ENCODE assay signal across 8 cellular contexts in genomic region chr15:64842099-64842940, GRCh38. TPM values are rescaled to one million over a fixed set of nuclear protein-coding genes. Genes with fewer than 3 reads are reported as not detected.
DNase-seq lines count a peak whose midpoint lies in the region; ATAC-seq, FAIRE-seq and TF ChIP-seq lines count a peak whose summit lies in the region.

No MANE protein-coding gene starts in this region.

- peaks cover 26% of the 10 kb centered on the region for H3K36me3 Mint-ChIP-seq in activated B cell treated with CpG ODN at 0.5 μM for 24 hours (ENCODE audit: low read depth)

- H3K27me3 Mint-ChIP-seq in activated B cell treated with CpG ODN at 0.5 μM for 24 hours: no peaks in the 10 kb centered on the region

- peaks cover 59% of the 10 kb centered on the region for H3K4me1 Mint-ChIP-seq in activated B cell treated with CpG ODN at 0.5 μM for 24 hours

- TF ChIP-seq CTCF in AG04449 (IDR thresholded peaks at IDR 0.05; ENCODE audit: insufficient read depth, low read length, missing control alignments) (no peak), activated B cell treated with CpG ODN at 0.5 μM for 24 hours (IDR thresholded peaks at IDR 0.05) (no peak), fibroblast of the aortic adventitia (IDR thresholded peaks at IDR 0.05; ENCODE audit: insufficient read depth, low read length) (no peak), pancreas (IDR thresholded peaks at IDR 0.05) (no peak)

- no peaks in the 10 kb centered on the region for H3K9me3 ChIP-seq in pancreas

- CTCF ChIA-PET in AG04449 (lab: Yijun Ruan, JAX) (no interaction called here), activated B cell treated with CpG ODN at 0.5 μM for 24 hours (lab: Charles Lee) (interaction anchor here (1.5 kb wide), 1 partner anchor 52 kb away, joined by 5 read pairs; no protein-coding TSS in a partner anchor)

- intact Hi-C loops in activated B cell treated with CpG ODN at 0.5 μM for 24 hours (cut with micrococcal nuclease) (loop anchor here (5.0 to 10.0 kb wide), 2 partner anchors 145 to 748 kb away; partner anchors contain the start of genes CIAO2A, SNX1 and SPG21), pancreas (cut with DNase I) (no loop called here)

- FAIRE-seq in pancreas (lab: Jason Lieb, UNC): no peak

- peak overlapping the region; percentile 95 for H3K4me3 Mint-ChIP-seq in activated B cell treated with CpG ODN at 0.5 μM for 24 hours

- no peaks in the 10 kb centered on the region for H3K9me3 Mint-ChIP-seq in activated B cell treated with CpG ODN at 0.5 μM for 24 hours

- ATAC-seq in activated B cell treated with CpG ODN at 0.5 μM for 24 hours (ENCODE audit: low read depth) (no peak), pancreas (peak in 1 of 4 donors; percentile 1), HG03521 (IDR thresholded peaks at IDR 0.05; ENCODE audit: unreplicated experiment) (no peak)

- POLR2A ChIA-PET in AG04449 (lab: Yijun Ruan, JAX): interaction anchor here (0.9 to 1.2 kb wide), 2 partner anchors 9 to 52 kb away, joined by 3 to 8 read pairs; no protein-coding TSS in a partner anchor
- POLR2A ChIA-PET in activated B cell treated with CpG ODN at 0.5 μM for 24 hours (lab: Charles Lee): interaction anchor here (0.5 to 7.3 kb wide), 6 partner anchors 40 to 68 kb away, joined by 3 to 138 read pairs (median 8); no protein-coding TSS in a partner anchor

- H3K27ac ChIP-seq in pancreas: peak overlapping the region in 3 of 4 donors; percentile 38 to 92 (median 89)

- no peaks in the 10 kb centered on the region for H3K27me3 ChIP-seq in pancreas

- peaks cover 3 to 6% (median 4%) of the 10 kb centered on the region in 3 donors for H3K4me1 ChIP-seq in pancreas

- DNase-seq in AG04449 (ENCODE audit: low read depth, low spot score): no peak
- peak; percentile 29 for DNase-seq in HCEC 1CT
- DNase-seq in activated B cell treated with CpG ODN at 0.5 μM for 24 hours: no peak
- peak; percentile 54 for DNase-seq in fibroblast of the aortic adventitia (ENCODE audit: low read depth)
- peak in 2 of 6 donors; percentile 20 to 32 for DNase-seq in pancreas
- DNase-seq in occipital lobe (lab: John Stamatoyannopoulos, UW): no peak
- no peak for DNase-seq in NCI-H1092 treated with DMSO at 0.1 percent for 48 hours (lab: John Stamatoyannopoulos, UW)

- no peaks in the 10 kb centered on the region for H3K36me3 ChIP-seq in pancreas

- peak overlapping the region; percentile 71 for H3K27ac Mint-ChIP-seq in activated B cell treated with CpG ODN at 0.5 μM for 24 hours

- WGBS in pancreas, 2 donors: 25 to 28% methylated on average over 24 to 26 of the region's 26 CpGs

- peak overlapping the region; percentile 93 for H3K4me3 ChIP-seq in AG04449 (ENCODE audit: low read depth, low read length)
- H3K4me3 ChIP-seq in fibroblast of the aortic adventitia (ENCODE audit: low read depth, low read length): peak overlapping the region; percentile 94
- H3K4me3 ChIP-seq in pancreas: peak overlapping the region; percentile 69 to 92 (median 80)

RNA-seq across cellular contexts. Expression of gene PLEKHO2, which starts 0.6 kb away (rescaled TPM):
- total RNA-seq in activated B cell treated with CpG ODN at 0.5 μM for 24 hours (36.5 and 38.1 TPM in 2 replicates), fibroblast of the aortic adventitia (ENCODE audit: low replicate concordance) (16.0 and 21.8 TPM in 2 replicates), pancreas (10 to 100 TPM in 1 of 6 donors, 1 to 10 TPM in 5; 1.3 to 13.5 (median 4.4) TPM), occipital lobe (6.7 TPM)
- 1 to 10 TPM; 5.0 to 7.4 TPM for polyA plus RNA-seq in pancreas

RNA-seq across cellular contexts. Expression of gene PIF1, which starts 16.9 kb away (rescaled TPM):
- total RNA-seq in activated B cell treated with CpG ODN at 0.5 μM for 24 hours (3.3 and 5.5 TPM in 2 replicates), fibroblast of the aortic adventitia (ENCODE audit: low replicate concordance) (2.0 and 7.4 TPM in 2 replicates), pancreas (under 1 TPM in 4 of 6 donors, not detected in 2; 0.06 to 0.66 (median 0.31) TPM), occipital lobe (0.47 TPM)
- polyA plus RNA-seq in pancreas: under 1 TPM; 0.38 to 0.47 TPM

Comparison
In these comparisons a context has a peak if more than half of its experiments do, and no peak if none do; other contexts are left out.
1. DNase-seq: peak in HCEC 1CT (single experiment) and fibroblast of the aortic adventitia (single experiment); none in AG04449 (single experiment), activated B cell treated with CpG ODN at 0.5 μM for 24 hours (single experiment), occipital lobe (single experiment) and NCI-H1092 treated with DMSO at 0.1 percent for 48 hours (single experiment).
2. Peak in every context shown above with its lines, with median percentiles within 50 percentile points of each other: H3K4me3 ChIP-seq.